Comparison of ENCODE assay signal across 2 cellular contexts in the genomic region with DNA sequence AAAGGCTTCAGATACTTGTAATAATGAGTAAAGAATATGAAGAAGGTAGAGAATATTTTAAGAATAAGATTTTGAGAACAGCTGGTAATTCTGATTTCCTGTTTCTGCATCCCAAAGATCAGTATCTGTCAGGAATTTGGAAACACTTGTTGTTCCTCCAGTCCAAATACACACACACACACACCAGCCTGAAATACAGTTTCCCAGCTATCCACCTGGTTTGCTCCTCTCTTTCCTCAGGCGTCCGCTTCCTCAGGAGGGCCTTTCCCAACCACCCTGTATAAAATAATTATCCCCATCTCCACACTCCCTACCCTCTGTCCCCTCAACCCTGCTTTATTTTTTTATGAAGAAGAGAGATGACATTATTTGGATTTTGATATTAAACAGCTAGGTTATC.
TF ChIP-seq lines count a peak whose summit lies in the region.

No MANE protein-coding gene starts in this region.

TF ChIP-seq in IMR-90, 13 proteins besides CTCF, POLR2A, EP300 and RAD21:
- TF ChIP-seq CEBPB (IDR thresholded peaks at IDR 0.05; ENCODE audit: low read depth, low read length) (no peak), MXI1 (IDR thresholded peaks at IDR 0.05; ENCODE audit: borderline replicate concordance, low read depth, low read length) (no peak), SMC3 (IDR thresholded peaks at IDR 0.05; ENCODE audit: low read depth, low read length) (no peak), BHLHE40 (IDR thresholded peaks at IDR 0.05; ENCODE audit: low read depth, low read length) (no peak), RCOR1 (IDR thresholded peaks at IDR 0.05; ENCODE audit: insufficient replicate concordance, low read length) (no peak), NFE2L2 (IDR thresholded peaks at IDR 0.05; ENCODE audit: low read depth, low read length) (no peak), MAFK (IDR thresholded peaks at IDR 0.05; ENCODE audit: low read depth, low read length) (no peak), MAZ (IDR thresholded peaks at IDR 0.05; ENCODE audit: borderline replicate concordance, low read depth, low read length) (no peak), RFX5 (IDR thresholded peaks at IDR 0.05; ENCODE audit: low read depth, low read length) (no peak), CHD1 (IDR thresholded peaks at IDR 0.05; ENCODE audit: low read depth, low read length) (no peak), FOS (IDR thresholded peaks at IDR 0.05; ENCODE audit: low read depth, low read length) (no peak)
- TF ChIP-seq, protein P1, sequence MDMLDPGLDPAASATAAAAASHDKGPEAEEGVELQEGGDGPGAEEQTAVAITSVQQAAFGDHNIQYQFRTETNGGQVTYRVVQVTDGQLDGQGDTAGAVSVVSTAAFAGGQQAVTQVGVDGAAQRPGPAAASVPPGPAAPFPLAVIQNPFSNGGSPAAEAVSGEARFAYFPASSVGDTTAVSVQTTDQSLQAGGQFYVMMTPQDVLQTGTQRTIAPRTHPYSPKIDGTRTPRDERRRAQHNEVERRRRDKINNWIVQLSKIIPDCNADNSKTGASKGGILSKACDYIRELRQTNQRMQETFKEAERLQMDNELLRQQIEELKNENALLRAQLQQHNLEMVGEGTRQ (IDR thresholded peaks at IDR 0.05; ENCODE audit: low read depth, low read length): no peak
- TF ChIP-seq, protein P2, sequence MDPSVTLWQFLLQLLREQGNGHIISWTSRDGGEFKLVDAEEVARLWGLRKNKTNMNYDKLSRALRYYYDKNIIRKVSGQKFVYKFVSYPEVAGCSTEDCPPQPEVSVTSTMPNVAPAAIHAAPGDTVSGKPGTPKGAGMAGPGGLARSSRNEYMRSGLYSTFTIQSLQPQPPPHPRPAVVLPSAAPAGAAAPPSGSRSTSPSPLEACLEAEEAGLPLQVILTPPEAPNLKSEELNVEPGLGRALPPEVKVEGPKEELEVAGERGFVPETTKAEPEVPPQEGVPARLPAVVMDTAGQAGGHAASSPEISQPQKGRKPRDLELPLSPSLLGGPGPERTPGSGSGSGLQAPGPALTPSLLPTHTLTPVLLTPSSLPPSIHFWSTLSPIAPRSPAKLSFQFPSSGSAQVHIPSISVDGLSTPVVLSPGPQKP (IDR thresholded peaks at IDR 0.05; ENCODE audit: borderline replicate concordance, low read depth, low read length): no peak

TF ChIP-seq in GM12878, 131 proteins besides CTCF, POLR2A, EP300 and RAD21:
- no peak for TF ChIP-seq IRF5 (IDR thresholded peaks at IDR 0.05; ENCODE audit: borderline replicate concordance)
- TF ChIP-seq RB1 (IDR thresholded peaks at IDR 0.05; ENCODE audit: borderline replicate concordance): no peak
- TF ChIP-seq RELB (IDR thresholded peaks at IDR 0.05; ENCODE audit: low read depth): no peak
- TF ChIP-seq, protein P3, sequence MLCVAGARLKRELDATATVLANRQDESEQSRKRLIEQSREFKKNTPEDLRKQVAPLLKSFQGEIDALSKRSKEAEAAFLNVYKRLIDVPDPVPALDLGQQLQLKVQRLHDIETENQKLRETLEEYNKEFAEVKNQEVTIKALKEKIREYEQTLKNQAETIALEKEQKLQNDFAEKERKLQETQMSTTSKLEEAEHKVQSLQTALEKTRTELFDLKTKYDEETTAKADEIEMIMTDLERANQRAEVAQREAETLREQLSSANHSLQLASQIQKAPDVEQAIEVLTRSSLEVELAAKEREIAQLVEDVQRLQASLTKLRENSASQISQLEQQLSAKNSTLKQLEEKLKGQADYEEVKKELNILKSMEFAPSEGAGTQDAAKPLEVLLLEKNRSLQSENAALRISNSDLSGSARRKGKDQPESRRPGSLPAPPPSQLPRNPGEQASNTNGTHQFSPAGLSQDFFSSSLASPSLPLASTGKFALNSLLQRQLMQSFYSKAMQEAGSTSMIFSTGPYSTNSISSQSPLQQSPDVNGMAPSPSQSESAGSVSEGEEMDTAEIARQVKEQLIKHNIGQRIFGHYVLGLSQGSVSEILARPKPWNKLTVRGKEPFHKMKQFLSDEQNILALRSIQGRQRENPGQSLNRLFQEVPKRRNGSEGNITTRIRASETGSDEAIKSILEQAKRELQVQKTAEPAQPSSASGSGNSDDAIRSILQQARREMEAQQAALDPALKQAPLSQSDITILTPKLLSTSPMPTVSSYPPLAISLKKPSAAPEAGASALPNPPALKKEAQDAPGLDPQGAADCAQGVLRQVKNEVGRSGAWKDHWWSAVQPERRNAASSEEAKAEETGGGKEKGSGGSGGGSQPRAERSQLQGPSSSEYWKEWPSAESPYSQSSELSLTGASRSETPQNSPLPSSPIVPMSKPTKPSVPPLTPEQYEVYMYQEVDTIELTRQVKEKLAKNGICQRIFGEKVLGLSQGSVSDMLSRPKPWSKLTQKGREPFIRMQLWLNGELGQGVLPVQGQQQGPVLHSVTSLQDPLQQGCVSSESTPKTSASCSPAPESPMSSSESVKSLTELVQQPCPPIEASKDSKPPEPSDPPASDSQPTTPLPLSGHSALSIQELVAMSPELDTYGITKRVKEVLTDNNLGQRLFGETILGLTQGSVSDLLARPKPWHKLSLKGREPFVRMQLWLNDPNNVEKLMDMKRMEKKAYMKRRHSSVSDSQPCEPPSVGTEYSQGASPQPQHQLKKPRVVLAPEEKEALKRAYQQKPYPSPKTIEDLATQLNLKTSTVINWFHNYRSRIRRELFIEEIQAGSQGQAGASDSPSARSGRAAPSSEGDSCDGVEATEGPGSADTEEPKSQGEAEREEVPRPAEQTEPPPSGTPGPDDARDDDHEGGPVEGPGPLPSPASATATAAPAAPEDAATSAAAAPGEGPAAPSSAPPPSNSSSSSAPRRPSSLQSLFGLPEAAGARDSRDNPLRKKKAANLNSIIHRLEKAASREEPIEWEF (IDR thresholded peaks at IDR 0.05; ENCODE audit: insufficient replicate concordance, low read depth, low read length): no peak
- no peak for TF ChIP-seq YBX1 (IDR thresholded peaks at IDR 0.05)
- no peak for TF ChIP-seq WRNIP1 (IDR thresholded peaks at IDR 0.05; ENCODE audit: borderline replicate concordance, low read depth, low read length)
- TF ChIP-seq ZNF24 (IDR thresholded peaks at IDR 0.05): no peak
- TF ChIP-seq, protein P4, sequence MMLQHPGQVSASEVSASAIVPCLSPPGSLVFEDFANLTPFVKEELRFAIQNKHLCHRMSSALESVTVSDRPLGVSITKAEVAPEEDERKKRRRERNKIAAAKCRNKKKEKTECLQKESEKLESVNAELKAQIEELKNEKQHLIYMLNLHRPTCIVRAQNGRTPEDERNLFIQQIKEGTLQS (IDR thresholded peaks at IDR 0.05; ENCODE audit: borderline replicate concordance, extremely low read depth, low read depth, low read length): no peak
- no peak for TF ChIP-seq PAX8 (IDR thresholded peaks at IDR 0.05)
- no peak for TF ChIP-seq ZNF592 (IDR thresholded peaks at IDR 0.05)
- no peak for TF ChIP-seq SREBF1 (IDR thresholded peaks at IDR 0.05; ENCODE audit: low read length)
- no peak for TF ChIP-seq CHD2 (IDR thresholded peaks at IDR 0.05; ENCODE audit: borderline replicate concordance, low read depth, low read length)
- TF ChIP-seq FOXM1 (IDR thresholded peaks at IDR 0.05; ENCODE audit: low read depth, low read length): no peak
- TF ChIP-seq E2F8 (IDR thresholded peaks at IDR 0.05; ENCODE audit: low read depth, partially characterized antibody): no peak
- no peak for TF ChIP-seq FOXK2 (IDR thresholded peaks at IDR 0.05)
